8 cellular contexts compared by ENCODE assay signal in the genomic region with DNA sequence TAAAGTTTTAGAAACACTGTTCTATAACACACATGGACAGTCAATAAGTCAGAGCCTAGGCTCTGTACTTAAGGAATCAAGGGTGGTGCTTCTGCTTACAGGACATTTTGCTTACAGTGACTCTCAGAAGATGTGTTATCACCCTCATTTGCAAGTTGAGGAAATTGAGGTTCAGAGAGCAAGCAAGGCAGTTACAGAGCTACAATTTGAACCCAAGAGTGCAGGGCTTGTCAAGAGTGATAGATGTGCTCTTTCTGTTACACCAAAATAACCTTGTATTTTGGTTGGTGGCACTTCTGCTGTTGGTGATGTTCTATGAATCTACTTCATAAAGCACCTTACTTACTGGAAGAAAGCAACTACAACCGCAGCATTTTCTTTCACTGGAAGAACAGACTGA.
A peak's percentile ranks its signal among the peaks of the same experiment; 100 is the strongest.
DNase-seq lines count a peak whose midpoint lies in the region; ATAC-seq and TF ChIP-seq lines count a peak whose summit lies in the region.

No MANE protein-coding gene starts in this region.

- peak overlapping the region; percentile 18 for H2AK5ac ChIP-seq in IMR-90 (ENCODE audit: low read depth, low read length)

- no TSS peak for BruUV-seq in IMR-90 (replicated peaks; lab: Mats Ljungman, UMichigan)

- peaks cover 10% of the 10 kb centered on the region for H3K9me1 ChIP-seq in IMR-90 (ENCODE audit: insufficient read depth, low read length)

- H2AK9ac ChIP-seq in IMR-90 (replicated peaks; ENCODE audit: low read depth, low read length, poor library complexity): no peak overlapping the region

- H3K36me3 ChIP-seq in ACC112 (ENCODE audit: insufficient read depth, low read length) (no peaks in the 10 kb centered on the region), IMR-90 (ENCODE audit: control insufficient read depth, insufficient read depth, low read length) (no peaks in the 10 kb centered on the region; the same call in 1 of the 2 replicates)

- peak overlapping the region; percentile 25 for H3K27ac Mint-ChIP-seq in activated naive CD8-positive, alpha-beta T cell treated with anti-CD3 and anti-CD28 coated beads for 36 hours
- peak overlapping the region; percentile 81 for H3K27ac Mint-ChIP-seq in mesothelial cell of epicardium

- peak overlapping the region; percentile 67; the same call in 1 of the 3 replicates for H2BK15ac ChIP-seq in IMR-90 (ENCODE audit: low read depth, low read length)

- H4K20me1 ChIP-seq in IMR-90 (ENCODE audit: insufficient read depth, low read length): no peaks in the 10 kb centered on the region

- POLR2A ChIA-PET in IMR-90 (lab: Charles Lee; ENCODE audit: unreplicated experiment): no interaction called here

- peak overlapping the region; percentile 97 for H3K18ac ChIP-seq in IMR-90 (ENCODE audit: low read depth, low read length)

- TF ChIP-seq CTCF in IMR-90 (conservative IDR thresholded peaks at IDR 0.05; ENCODE audit: low read depth, low read length): no peak
- no peak for TF ChIP-seq CTCF in mesothelial cell of epicardium (IDR thresholded peaks at IDR 0.05; ENCODE audit: unreplicated experiment)
- no peak for TF ChIP-seq CTCF in lower leg skin (IDR thresholded peaks at IDR 0.05)

- H3K27me3 Mint-ChIP-seq in activated naive CD8-positive, alpha-beta T cell treated with anti-CD3 and anti-CD28 coated beads for 36 hours: no peaks in the 10 kb centered on the region
- H3K27me3 Mint-ChIP-seq in mesothelial cell of epicardium (ENCODE audit: low read depth): no peaks in the 10 kb centered on the region

- H3K4me3 Mint-ChIP-seq in activated naive CD8-positive, alpha-beta T cell treated with anti-CD3 and anti-CD28 coated beads for 36 hours: no peak overlapping the region
- no peak overlapping the region for H3K4me3 Mint-ChIP-seq in mesothelial cell of epicardium

- TF ChIP-seq RAD21 in IMR-90 (IDR thresholded peaks at IDR 0.05; ENCODE audit: low read length): no peak

- H3K27me3 ChIP-seq in ACC112 (ENCODE audit: insufficient read depth, low read length) (no peaks in the 10 kb centered on the region), IMR-90 (ENCODE audit: control insufficient read depth, insufficient read depth, low read length) (no peaks in the 10 kb centered on the region; the same call in 1 of the 2 replicates)

- no peaks in the 10 kb centered on the region for H3K9me3 Mint-ChIP-seq in activated naive CD8-positive, alpha-beta T cell treated with anti-CD3 and anti-CD28 coated beads for 36 hours
- no peaks in the 10 kb centered on the region for H3K9me3 Mint-ChIP-seq in mesothelial cell of epicardium

- H3K4me3 ChIP-seq in ACC112 (ENCODE audit: low read depth, low read length) (no peak overlapping the region), IMR-90 (ENCODE audit: insufficient read depth, low read depth, low read length) (no peak overlapping the region), lower leg skin (ENCODE audit: low read depth, poor library complexity, severe bottlenecking) (no peak overlapping the region)

- H2BK5ac ChIP-seq in IMR-90 (ENCODE audit: low read depth, low read length, poor library complexity, severe bottlenecking): no peak overlapping the region

- intact Hi-C loops in IMR-90 (cut with micrococcal nuclease): loop anchor here (5.0 kb wide), 1 partner anchor 37 kb away; no protein-coding TSS in a partner anchor
- intact Hi-C loops in lower leg skin (cut with DNase I; ENCODE audit: low total_unique reads): no loop called here

- peaks cover 35% of the 10 kb centered on the region for H3K4me1 Mint-ChIP-seq in activated naive CD8-positive, alpha-beta T cell treated with anti-CD3 and anti-CD28 coated beads for 36 hours
- peaks cover 71% of the 10 kb centered on the region for H3K4me1 Mint-ChIP-seq in mesothelial cell of epicardium

- in situ Hi-C loops in IMR-90 (cut with MboI; ENCODE audit: low sequenced_read_pairs): no loop called here

- H3K4me2 ChIP-seq in IMR-90 (ENCODE audit: low read depth, low read length): no peak overlapping the region

- no peak for TF ChIP-seq POLR2A in IMR-90 (IDR thresholded peaks at IDR 0.05; ENCODE audit: low read depth, low read length)
- no peak for TF ChIP-seq POLR2A in lower leg skin (IDR thresholded peaks at IDR 0.05)

- H3K9me3 ChIP-seq in IMR-90 (ENCODE audit: control insufficient read depth, insufficient read depth, low read length): no peaks in the 10 kb centered on the region

- H3K9ac ChIP-seq in IMR-90 (ENCODE audit: low read depth, low read length): no peak overlapping the region

- peak overlapping the region in 1 of 2 experiments; percentile 31; a peak in 1 of 4 replicates for H4K8ac ChIP-seq in IMR-90 (ENCODE audit: low read depth in 2 of 2, low read length in 2 of 2)

- 0 out of 4 replicates have a peak, but pooled peaks cover 0 to 3% of the 10 kb centered on the region in 2 experiments for H3K79me1 ChIP-seq in IMR-90 (ENCODE audit: low read depth in 1 of 2, low read length in 2 of 2)

- CTCF ChIA-PET in IMR-90 (lab: Yijun Ruan, JAX): interaction anchor here (1.0 kb wide), 1 partner anchor 22 kb away, joined by 3 read pairs; no protein-coding TSS in a partner anchor

- H3K79me2 ChIP-seq in ACC112 (ENCODE audit: control insufficient read depth, insufficient read depth, low read length, unreplicated experiment): no peaks in the 10 kb centered on the region

- peak overlapping the region; percentile 74 for H2BK120ac ChIP-seq in IMR-90 (ENCODE audit: low read depth, low read length)

- ATAC-seq in IMR-90 (ENCODE audit: low read depth) (no peak), HG02852 (IDR thresholded peaks at IDR 0.05; ENCODE audit: unreplicated experiment) (no peak)

- H3K27ac ChIP-seq in ACC112 (ENCODE audit: low read depth, low read length): peak overlapping the region; percentile 96
- H3K27ac ChIP-seq in IMR-90 (ENCODE audit: insufficient read depth, low read length): 0 out of 2 replicates have a peak overlapping the region, but pooled peaks have one; percentile 41

- no peak for DNase-seq in IMR-90
- no peak for DNase-seq in activated naive CD8-positive, alpha-beta T cell treated with anti-CD3 and anti-CD28 coated beads for 36 hours
- DNase-seq in mesothelial cell of epicardium (ENCODE audit: low spot score in 2 of 2, unreplicated experiment in 2 of 2): no peak
- no peak for DNase-seq in dermis blood vessel endothelial cell
- DNase-seq in stimulated activated CD4-positive, alpha-beta T cell treated with anti-CD3 and anti-CD28 coated beads, Interleukin-12 subunit alpha, Interleukin-12 subunit beta, amount 100 ng/mL, for 4 hours: no peak
- no peak for DNase-seq in lower leg skin (ENCODE audit: low spot score in 2 of 2)

- peak overlapping the region; percentile 82 for H3K23ac ChIP-seq in IMR-90 (ENCODE audit: low read depth, low read length)

- H3K4me1 ChIP-seq in ACC112 (ENCODE audit: control insufficient read depth, insufficient read depth, low read length, unreplicated experiment) (peaks cover 33% of the 10 kb centered on the region), IMR-90 (ENCODE audit: control insufficient read depth, insufficient read depth, low read length) (peaks cover 5% of the 10 kb centered on the region)

- dilution Hi-C loops in IMR-90 (cut with HindIII; ENCODE audit: low sequenced_read_pairs, unreplicated experiment): no loop called here

- H4K91ac ChIP-seq in IMR-90 (ENCODE audit: insufficient read depth, low read depth, low read length): peak overlapping the region; percentile 35; the same call in 1 of the 2 replicates

- no CpG with 5 or more reads among the region's 1 CpG for WGBS in IMR-90 (ENCODE audit: extremely low coverage in 2 of 2, insufficient read length in 1 of 2), 2 experiments
- WGBS in lower leg skin, 2 donors: 76 to 84% methylated on average over 1 of the region's 1 CpG

- peak overlapping the region; percentile 74; the same call in 1 of the 2 replicates for H3K14ac ChIP-seq in IMR-90 (replicated peaks; ENCODE audit: low read depth, low read length)

- H2BK20ac ChIP-seq in IMR-90 (ENCODE audit: low read depth, low read length): peak overlapping the region; percentile 83

- peak overlapping the region; percentile 77 for H3K4ac ChIP-seq in IMR-90 (ENCODE audit: low read depth, low read length)

- peaks cover 51% of the 10 kb centered on the region for H3K36me3 Mint-ChIP-seq in activated naive CD8-positive, alpha-beta T cell treated with anti-CD3 and anti-CD28 coated beads for 36 hours
- peaks cover 3% of the 10 kb centered on the region for H3K36me3 Mint-ChIP-seq in mesothelial cell of epicardium

- H4K5ac ChIP-seq in IMR-90 (ENCODE audit: low read depth, low read length): peak overlapping the region; percentile 76

- H3K56ac ChIP-seq in IMR-90 (ENCODE audit: extremely low read depth, insufficient read depth, low read length): no peak overlapping the region

- H2AFZ ChIP-seq in ACC112 (ENCODE audit: low read length, unreplicated experiment) (no peak overlapping the region), IMR-90 (replicated peaks; ENCODE audit: low read length, poor library complexity) (no peak overlapping the region)

TF ChIP-seq in IMR-90, 13 proteins besides CTCF, POLR2A, EP300 and RAD21:
- TF ChIP-seq FOS (IDR thresholded peaks at IDR 0.05; ENCODE audit: low read depth, low read length): no peak
- TF ChIP-seq, protein P1, sequence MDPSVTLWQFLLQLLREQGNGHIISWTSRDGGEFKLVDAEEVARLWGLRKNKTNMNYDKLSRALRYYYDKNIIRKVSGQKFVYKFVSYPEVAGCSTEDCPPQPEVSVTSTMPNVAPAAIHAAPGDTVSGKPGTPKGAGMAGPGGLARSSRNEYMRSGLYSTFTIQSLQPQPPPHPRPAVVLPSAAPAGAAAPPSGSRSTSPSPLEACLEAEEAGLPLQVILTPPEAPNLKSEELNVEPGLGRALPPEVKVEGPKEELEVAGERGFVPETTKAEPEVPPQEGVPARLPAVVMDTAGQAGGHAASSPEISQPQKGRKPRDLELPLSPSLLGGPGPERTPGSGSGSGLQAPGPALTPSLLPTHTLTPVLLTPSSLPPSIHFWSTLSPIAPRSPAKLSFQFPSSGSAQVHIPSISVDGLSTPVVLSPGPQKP (IDR thresholded peaks at IDR 0.05; ENCODE audit: borderline replicate concordance, low read depth, low read length): no peak
- TF ChIP-seq NFE2L2 (IDR thresholded peaks at IDR 0.05; ENCODE audit: low read depth, low read length): no peak
- TF ChIP-seq CEBPB (IDR thresholded peaks at IDR 0.05; ENCODE audit: low read depth, low read length): no peak
- no peak for TF ChIP-seq MAZ (IDR thresholded peaks at IDR 0.05; ENCODE audit: borderline replicate concordance, low read depth, low read length)
